ENCODE assay signal across 2 cellular contexts in genomic region chr2:202002381-202002780, GRCh38.
TF ChIP-seq lines count a peak whose summit lies in the region.

No MANE protein-coding gene starts in this region.

TF ChIP-seq in IMR-90, 13 proteins besides CTCF, POLR2A, EP300 and RAD21:
- TF ChIP-seq ELK1 (IDR thresholded peaks at IDR 0.05; ENCODE audit: borderline replicate concordance, low read depth, low read length) (no peak), USF2 (IDR thresholded peaks at IDR 0.05; ENCODE audit: low read depth, low read length) (no peak), CEBPB (IDR thresholded peaks at IDR 0.05; ENCODE audit: low read depth, low read length) (no peak), FOS (IDR thresholded peaks at IDR 0.05; ENCODE audit: low read depth, low read length) (no peak), BHLHE40 (IDR thresholded peaks at IDR 0.05; ENCODE audit: low read depth, low read length) (no peak), MAZ (IDR thresholded peaks at IDR 0.05; ENCODE audit: borderline replicate concordance, low read depth, low read length) (no peak), NFE2L2 (IDR thresholded peaks at IDR 0.05; ENCODE audit: low read depth, low read length) (no peak), SMC3 (IDR thresholded peaks at IDR 0.05; ENCODE audit: low read depth, low read length) (no peak), RCOR1 (IDR thresholded peaks at IDR 0.05; ENCODE audit: insufficient replicate concordance, low read length) (no peak), RFX5 (IDR thresholded peaks at IDR 0.05; ENCODE audit: low read depth, low read length) (no peak), CHD1 (IDR thresholded peaks at IDR 0.05; ENCODE audit: low read depth, low read length) (no peak), MXI1 (IDR thresholded peaks at IDR 0.05; ENCODE audit: borderline replicate concordance, low read depth, low read length) (no peak), MAFK (IDR thresholded peaks at IDR 0.05; ENCODE audit: low read depth, low read length) (no peak)
TF ChIP-seq in IMR-90: peak in this region for 0.

TF ChIP-seq in WTC11, 78 proteins besides CTCF, POLR2A, EP300 and RAD21:
- TF ChIP-seq ERG (CRISPR knock-in tag; IDR thresholded peaks at IDR 0.05) (no peak), NR3C1 (CRISPR knock-in tag; conservative IDR thresholded peaks at IDR 0.05; ENCODE audit: low read depth) (no peak), USF1 (CRISPR knock-in tag; IDR thresholded peaks at IDR 0.05) (no peak), AR (CRISPR knock-in tag; IDR thresholded peaks at IDR 0.05) (no peak), ARID4B (CRISPR knock-in tag; IDR thresholded peaks at IDR 0.05; ENCODE audit: borderline replicate concordance) (no peak), TEAD4 (CRISPR knock-in tag; IDR thresholded peaks at IDR 0.05) (no peak), MXD4 (CRISPR knock-in tag; IDR thresholded peaks at IDR 0.05; ENCODE audit: borderline replicate concordance) (no peak), ELF4 (CRISPR knock-in tag; IDR thresholded peaks at IDR 0.05; ENCODE audit: low read depth) (no peak), NFE2L1 (CRISPR knock-in tag; IDR thresholded peaks at IDR 0.05) (no peak)
